Comparison of ENCODE assay signal across 1 cellular context in genomic region chr3:129224984-129225393, GRCh38.
TF ChIP-seq lines count a peak whose summit lies in the region.

No MANE protein-coding gene starts in this region.

TF ChIP-seq in HepG2, 621 proteins besides CTCF, POLR2A, EP300 and RAD21 (continued from another document and continues in another):
- TF ChIP-seq, protein P1, sequence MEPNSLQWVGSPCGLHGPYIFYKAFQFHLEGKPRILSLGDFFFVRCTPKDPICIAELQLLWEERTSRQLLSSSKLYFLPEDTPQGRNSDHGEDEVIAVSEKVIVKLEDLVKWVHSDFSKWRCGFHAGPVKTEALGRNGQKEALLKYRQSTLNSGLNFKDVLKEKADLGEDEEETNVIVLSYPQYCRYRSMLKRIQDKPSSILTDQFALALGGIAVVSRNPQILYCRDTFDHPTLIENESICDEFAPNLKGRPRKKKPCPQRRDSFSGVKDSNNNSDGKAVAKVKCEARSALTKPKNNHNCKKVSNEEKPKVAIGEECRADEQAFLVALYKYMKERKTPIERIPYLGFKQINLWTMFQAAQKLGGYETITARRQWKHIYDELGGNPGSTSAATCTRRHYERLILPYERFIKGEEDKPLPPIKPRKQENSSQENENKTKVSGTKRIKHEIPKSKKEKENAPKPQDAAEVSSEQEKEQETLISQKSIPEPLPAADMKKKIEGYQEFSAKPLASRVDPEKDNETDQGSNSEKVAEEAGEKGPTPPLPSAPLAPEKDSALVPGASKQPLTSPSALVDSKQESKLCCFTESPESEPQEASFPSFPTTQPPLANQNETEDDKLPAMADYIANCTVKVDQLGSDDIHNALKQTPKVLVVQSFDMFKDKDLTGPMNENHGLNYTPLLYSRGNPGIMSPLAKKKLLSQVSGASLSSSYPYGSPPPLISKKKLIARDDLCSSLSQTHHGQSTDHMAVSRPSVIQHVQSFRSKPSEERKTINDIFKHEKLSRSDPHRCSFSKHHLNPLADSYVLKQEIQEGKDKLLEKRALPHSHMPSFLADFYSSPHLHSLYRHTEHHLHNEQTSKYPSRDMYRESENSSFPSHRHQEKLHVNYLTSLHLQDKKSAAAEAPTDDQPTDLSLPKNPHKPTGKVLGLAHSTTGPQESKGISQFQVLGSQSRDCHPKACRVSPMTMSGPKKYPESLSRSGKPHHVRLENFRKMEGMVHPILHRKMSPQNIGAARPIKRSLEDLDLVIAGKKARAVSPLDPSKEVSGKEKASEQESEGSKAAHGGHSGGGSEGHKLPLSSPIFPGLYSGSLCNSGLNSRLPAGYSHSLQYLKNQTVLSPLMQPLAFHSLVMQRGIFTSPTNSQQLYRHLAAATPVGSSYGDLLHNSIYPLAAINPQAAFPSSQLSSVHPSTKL (CRISPR knock-in tag; IDR thresholded peaks at IDR 0.05) = peak; percentile 82
- 0 out of 2 replicates have a peak, but pooled peaks have one; percentile 35 for TF ChIP-seq KDM6A (CRISPR knock-in tag; IDR thresholded peaks at IDR 0.05; ENCODE audit: low read depth)
- 0 out of 2 replicates have a peak, but pooled peaks have one; percentile 25 for TF ChIP-seq HNF1A (IDR thresholded peaks at IDR 0.05; ENCODE audit: low read depth)
- TF ChIP-seq HNF1A (CRISPR knock-in tag; IDR thresholded peaks at IDR 0.05; ENCODE audit: borderline replicate concordance) = no peak
- 0 out of 2 replicates have a peak, but pooled peaks have one; percentile 62 for TF ChIP-seq ZKSCAN8 (CRISPR knock-in tag; IDR thresholded peaks at IDR 0.05; ENCODE audit: borderline replicate concordance)
- TF ChIP-seq FOXO1 (CRISPR knock-in tag; IDR thresholded peaks at IDR 0.05) = peak; percentile 61; the same call in 1 of the 2 replicates
- TF ChIP-seq, protein P2, sequence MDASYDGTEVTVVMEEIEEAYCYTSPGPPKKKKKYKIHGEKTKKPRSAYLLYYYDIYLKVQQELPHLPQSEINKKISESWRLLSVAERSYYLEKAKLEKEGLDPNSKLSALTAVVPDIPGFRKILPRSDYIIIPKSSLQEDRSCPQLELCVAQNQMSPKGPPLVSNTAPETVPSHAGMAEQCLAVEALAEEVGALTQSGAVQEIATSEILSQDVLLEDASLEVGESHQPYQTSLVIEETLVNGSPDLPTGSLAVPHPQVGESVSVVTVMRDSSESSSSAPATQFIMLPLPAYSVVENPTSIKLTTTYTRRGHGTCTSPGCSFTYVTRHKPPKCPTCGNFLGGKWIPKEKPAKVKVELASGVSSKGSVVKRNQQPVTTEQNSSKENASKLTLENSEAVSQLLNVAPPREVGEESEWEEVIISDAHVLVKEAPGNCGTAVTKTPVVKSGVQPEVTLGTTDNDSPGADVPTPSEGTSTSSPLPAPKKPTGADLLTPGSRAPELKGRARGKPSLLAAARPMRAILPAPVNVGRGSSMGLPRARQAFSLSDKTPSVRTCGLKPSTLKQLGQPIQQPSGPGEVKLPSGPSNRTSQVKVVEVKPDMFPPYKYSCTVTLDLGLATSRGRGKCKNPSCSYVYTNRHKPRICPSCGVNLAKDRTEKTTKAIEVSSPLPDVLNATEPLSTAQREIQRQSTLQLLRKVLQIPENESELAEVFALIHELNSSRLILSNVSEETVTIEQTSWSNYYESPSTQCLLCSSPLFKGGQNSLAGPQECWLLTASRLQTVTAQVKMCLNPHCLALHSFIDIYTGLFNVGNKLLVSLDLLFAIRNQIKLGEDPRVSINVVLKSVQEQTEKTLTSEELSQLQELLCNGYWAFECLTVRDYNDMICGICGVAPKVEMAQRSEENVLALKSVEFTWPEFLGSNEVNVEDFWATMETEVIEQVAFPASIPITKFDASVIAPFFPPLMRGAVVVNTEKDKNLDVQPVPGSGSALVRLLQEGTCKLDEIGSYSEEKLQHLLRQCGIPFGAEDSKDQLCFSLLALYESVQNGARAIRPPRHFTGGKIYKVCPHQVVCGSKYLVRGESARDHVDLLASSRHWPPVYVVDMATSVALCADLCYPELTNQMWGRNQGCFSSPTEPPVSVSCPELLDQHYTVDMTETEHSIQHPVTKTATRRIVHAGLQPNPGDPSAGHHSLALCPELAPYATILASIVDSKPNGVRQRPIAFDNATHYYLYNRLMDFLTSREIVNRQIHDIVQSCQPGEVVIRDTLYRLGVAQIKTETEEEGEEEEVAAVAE (CRISPR knock-in tag; IDR thresholded peaks at IDR 0.05; ENCODE audit: borderline replicate concordance) = peak; percentile 53; the same call in 1 of the 2 replicates
- TF ChIP-seq ZNF367 (CRISPR knock-in tag; IDR thresholded peaks at IDR 0.05; ENCODE audit: borderline replicate concordance) = no peak
- no peak for TF ChIP-seq CREB1 (IDR thresholded peaks at IDR 0.05)
- peak; percentile 46; the same call in 1 of the 2 replicates for TF ChIP-seq CREB1 (CRISPR knock-in tag; IDR thresholded peaks at IDR 0.05)
- TF ChIP-seq, protein P3, sequence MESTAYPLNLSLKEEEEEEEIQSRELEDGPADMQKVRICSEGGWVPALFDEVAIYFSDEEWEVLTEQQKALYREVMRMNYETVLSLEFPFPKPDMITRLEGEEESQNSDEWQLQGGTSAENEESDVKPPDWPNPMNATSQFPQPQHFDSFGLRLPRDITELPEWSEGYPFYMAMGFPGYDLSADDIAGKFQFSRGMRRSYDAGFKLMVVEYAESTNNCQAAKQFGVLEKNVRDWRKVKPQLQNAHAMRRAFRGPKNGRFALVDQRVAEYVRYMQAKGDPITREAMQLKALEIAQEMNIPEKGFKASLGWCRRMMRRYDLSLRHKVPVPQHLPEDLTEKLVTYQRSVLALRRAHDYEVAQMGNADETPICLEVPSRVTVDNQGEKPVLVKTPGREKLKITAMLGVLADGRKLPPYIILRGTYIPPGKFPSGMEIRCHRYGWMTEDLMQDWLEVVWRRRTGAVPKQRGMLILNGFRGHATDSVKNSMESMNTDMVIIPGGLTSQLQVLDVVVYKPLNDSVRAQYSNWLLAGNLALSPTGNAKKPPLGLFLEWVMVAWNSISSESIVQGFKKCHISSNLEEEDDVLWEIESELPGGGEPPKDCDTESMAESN (CRISPR knock-in tag; conservative IDR thresholded peaks at IDR 0.05) = 0 out of 2 replicates have a peak, but pooled peaks have one; percentile 23
- TF ChIP-seq JUN (CRISPR knock-in tag; IDR thresholded peaks at IDR 0.05) = no peak
- peak; percentile 34; the same call in 1 of the 2 replicates for TF ChIP-seq ERF (CRISPR knock-in tag; IDR thresholded peaks at IDR 0.05)
- 0 out of 2 replicates have a peak, but pooled peaks have one; percentile 24 for TF ChIP-seq ZNF768 (CRISPR knock-in tag; IDR thresholded peaks at IDR 0.05)
- TF ChIP-seq SOX5 (CRISPR knock-in tag; IDR thresholded peaks at IDR 0.05; ENCODE audit: borderline replicate concordance) = peak; percentile 55; the same call in 1 of the 2 replicates
- TF ChIP-seq ELF3 (CRISPR knock-in tag; IDR thresholded peaks at IDR 0.05) = peak; percentile 63; the same call in 1 of the 2 replicates
- no peak for TF ChIP-seq DNMT1 (CRISPR knock-in tag; IDR thresholded peaks at IDR 0.05)
- peak; percentile 34; the same call in 1 of the 2 replicates for TF ChIP-seq ZNF747 (CRISPR knock-in tag; IDR thresholded peaks at IDR 0.05; ENCODE audit: borderline replicate concordance)
- peak; percentile 44 for TF ChIP-seq GABPA (IDR thresholded peaks at IDR 0.05; ENCODE audit: low read depth, low read length)
- peak; percentile 69 for TF ChIP-seq GABPA (CRISPR knock-in tag; IDR thresholded peaks at IDR 0.05; ENCODE audit: low read depth)
- TF ChIP-seq ZNF605 (CRISPR knock-in tag; IDR thresholded peaks at IDR 0.05) = 0 out of 2 replicates have a peak, but pooled peaks have one; percentile 22
- TF ChIP-seq ZNF136 (CRISPR knock-in tag; IDR thresholded peaks at IDR 0.05; ENCODE audit: low read depth) = no peak
- TF ChIP-seq YEATS4 (CRISPR knock-in tag; IDR thresholded peaks at IDR 0.05; ENCODE audit: borderline replicate concordance) = 0 out of 2 replicates have a peak, but pooled peaks have one; percentile 49
- TF ChIP-seq, protein P4, sequence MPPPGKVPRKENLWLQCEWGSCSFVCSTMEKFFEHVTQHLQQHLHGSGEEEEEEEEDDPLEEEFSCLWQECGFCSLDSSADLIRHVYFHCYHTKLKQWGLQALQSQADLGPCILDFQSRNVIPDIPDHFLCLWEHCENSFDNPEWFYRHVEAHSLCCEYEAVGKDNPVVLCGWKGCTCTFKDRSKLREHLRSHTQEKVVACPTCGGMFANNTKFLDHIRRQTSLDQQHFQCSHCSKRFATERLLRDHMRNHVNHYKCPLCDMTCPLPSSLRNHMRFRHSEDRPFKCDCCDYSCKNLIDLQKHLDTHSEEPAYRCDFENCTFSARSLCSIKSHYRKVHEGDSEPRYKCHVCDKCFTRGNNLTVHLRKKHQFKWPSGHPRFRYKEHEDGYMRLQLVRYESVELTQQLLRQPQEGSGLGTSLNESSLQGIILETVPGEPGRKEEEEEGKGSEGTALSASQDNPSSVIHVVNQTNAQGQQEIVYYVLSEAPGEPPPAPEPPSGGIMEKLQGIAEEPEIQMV (CRISPR knock-in tag; IDR thresholded peaks at IDR 0.05; ENCODE audit: low read depth) = no peak; the same call in 1 of the 2 replicates
- TF ChIP-seq, protein P5, sequence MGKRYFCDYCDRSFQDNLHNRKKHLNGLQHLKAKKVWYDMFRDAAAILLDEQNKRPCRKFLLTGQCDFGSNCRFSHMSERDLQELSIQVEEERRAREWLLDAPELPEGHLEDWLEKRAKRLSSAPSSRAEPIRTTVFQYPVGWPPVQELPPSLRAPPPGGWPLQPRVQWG (CRISPR knock-in tag; IDR thresholded peaks at IDR 0.05; ENCODE audit: borderline replicate concordance, low read depth) = no peak
- peak; percentile 78 for TF ChIP-seq POLR2G (IDR thresholded peaks at IDR 0.05; ENCODE audit: low read depth, low read length)
- TF ChIP-seq NONO (IDR thresholded peaks at IDR 0.05) = no peak
- peak; percentile 77; the same call in 1 of the 2 replicates for TF ChIP-seq NONO (CRISPR knock-in tag; conservative IDR thresholded peaks at IDR 0.05)
- TF ChIP-seq MTA1 (CRISPR knock-in tag; IDR thresholded peaks at IDR 0.05; ENCODE audit: borderline replicate concordance) = peak; percentile 86; the same call in 1 of the 2 replicates
- 0 out of 2 replicates have a peak, but pooled peaks have one; percentile 65 for TF ChIP-seq ZNF276 (CRISPR knock-in tag; IDR thresholded peaks at IDR 0.05; ENCODE audit: low read depth)
- peak; percentile 42 for TF ChIP-seq PHF5A (CRISPR knock-in tag; IDR thresholded peaks at IDR 0.05; ENCODE audit: low read depth, unreplicated experiment)
- TF ChIP-seq ZNF556 (CRISPR knock-in tag; IDR thresholded peaks at IDR 0.05; ENCODE audit: borderline replicate concordance) = peak; percentile 48; the same call in 1 of the 2 replicates
- no peak for TF ChIP-seq SOX6 (IDR thresholded peaks at IDR 0.05)
- peak; percentile 50 for TF ChIP-seq SOX6 (CRISPR knock-in tag; IDR thresholded peaks at IDR 0.05)
- TF ChIP-seq, protein P6, sequence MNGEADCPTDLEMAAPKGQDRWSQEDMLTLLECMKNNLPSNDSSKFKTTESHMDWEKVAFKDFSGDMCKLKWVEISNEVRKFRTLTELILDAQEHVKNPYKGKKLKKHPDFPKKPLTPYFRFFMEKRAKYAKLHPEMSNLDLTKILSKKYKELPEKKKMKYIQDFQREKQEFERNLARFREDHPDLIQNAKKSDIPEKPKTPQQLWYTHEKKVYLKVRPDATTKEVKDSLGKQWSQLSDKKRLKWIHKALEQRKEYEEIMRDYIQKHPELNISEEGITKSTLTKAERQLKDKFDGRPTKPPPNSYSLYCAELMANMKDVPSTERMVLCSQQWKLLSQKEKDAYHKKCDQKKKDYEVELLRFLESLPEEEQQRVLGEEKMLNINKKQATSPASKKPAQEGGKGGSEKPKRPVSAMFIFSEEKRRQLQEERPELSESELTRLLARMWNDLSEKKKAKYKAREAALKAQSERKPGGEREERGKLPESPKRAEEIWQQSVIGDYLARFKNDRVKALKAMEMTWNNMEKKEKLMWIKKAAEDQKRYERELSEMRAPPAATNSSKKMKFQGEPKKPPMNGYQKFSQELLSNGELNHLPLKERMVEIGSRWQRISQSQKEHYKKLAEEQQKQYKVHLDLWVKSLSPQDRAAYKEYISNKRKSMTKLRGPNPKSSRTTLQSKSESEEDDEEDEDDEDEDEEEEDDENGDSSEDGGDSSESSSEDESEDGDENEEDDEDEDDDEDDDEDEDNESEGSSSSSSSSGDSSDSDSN (CRISPR knock-in tag; IDR thresholded peaks at IDR 0.05) = peak; percentile 60
